ENCODE assay signal across 8 cellular contexts in the genomic region with DNA sequence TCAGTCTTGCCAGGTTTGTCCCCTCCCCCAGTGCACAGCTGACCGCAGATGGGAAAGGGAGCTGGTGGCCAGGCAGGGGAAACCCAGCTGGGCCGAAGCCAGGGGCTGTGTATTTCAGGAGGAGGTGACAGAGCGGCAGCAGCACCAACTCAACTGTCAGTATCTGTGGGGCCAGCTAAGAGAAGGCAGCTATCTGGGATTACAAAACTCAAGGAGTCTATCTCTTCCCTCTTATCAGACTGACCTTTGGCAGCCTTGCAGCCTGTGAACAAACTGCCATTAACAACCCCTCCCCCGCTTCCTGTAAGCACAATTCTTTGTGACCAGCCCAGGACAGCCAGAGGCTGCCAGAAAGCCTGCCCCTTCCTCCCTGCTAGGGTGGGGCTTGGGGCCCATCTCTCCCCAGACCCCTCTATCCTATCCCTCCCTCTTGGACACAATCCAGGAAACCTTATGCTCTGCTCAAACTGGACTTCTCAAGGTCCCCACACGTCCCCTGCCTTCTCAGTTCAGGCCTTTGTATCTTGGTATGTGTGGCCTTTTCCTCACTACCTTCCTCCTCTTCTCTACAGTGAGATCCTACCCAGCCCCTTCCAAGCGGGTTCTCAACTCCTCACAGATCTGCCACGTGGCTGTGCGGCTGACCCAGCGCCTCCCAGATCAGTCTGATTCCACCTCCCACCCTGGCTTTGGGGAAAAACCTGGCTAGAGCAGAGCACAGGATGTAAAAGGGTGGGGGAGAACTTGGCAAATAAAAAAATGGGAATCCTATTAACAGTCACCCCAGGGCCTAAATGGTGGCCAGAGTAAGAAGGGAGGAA. TPM values are rescaled to one million over a fixed set of nuclear protein-coding genes. Genes with fewer than 3 reads are reported as not detected.
DNase-seq lines count a peak whose midpoint lies in the region; ATAC-seq, FAIRE-seq and TF ChIP-seq lines count a peak whose summit lies in the region.

No MANE protein-coding gene starts in this region.

- H3K4me2 ChIP-seq in SU-DHL-6 (ENCODE audit: low read depth, low read length, poor library complexity, severe bottlenecking): peak overlapping the region; percentile 29

- no peaks in the 10 kb centered on the region for H3K36me3 ChIP-seq in A673 (ENCODE audit: insufficient read depth, low read length, poor library complexity, severe bottlenecking)
- no peaks in the 10 kb centered on the region for H3K36me3 ChIP-seq in SU-DHL-6 (ENCODE audit: low read length)

- TF ChIP-seq CTCF in A673 (conservative IDR thresholded peaks at IDR 0.05; ENCODE audit: low read depth, low read length): no peak
- no peak for TF ChIP-seq CTCF in SU-DHL-6 (IDR thresholded peaks at IDR 0.05; ENCODE audit: insufficient read depth, low read length, poor library complexity, severe bottlenecking)

- H4K20me1 ChIP-seq in SU-DHL-6 (ENCODE audit: low read depth, low read length): no peaks in the 10 kb centered on the region

- H3K4me3 ChIP-seq in A673 (ENCODE audit: low read depth, low read length, poor library complexity, severe bottlenecking) (no peak overlapping the region), SU-DHL-6 (ENCODE audit: insufficient read depth, low read length, poor library complexity, severe bottlenecking) (no peak overlapping the region)

- ATAC-seq in GM19351 (IDR thresholded peaks at IDR 0.05; ENCODE audit: unreplicated experiment): no peak

- no peaks in the 10 kb centered on the region for H3K27me3 ChIP-seq in A673 (replicated peaks; ENCODE audit: insufficient read depth, low read depth, low read length, poor library complexity)
- no peaks in the 10 kb centered on the region for H3K27me3 ChIP-seq in SU-DHL-6 (ENCODE audit: low read length)

- peak overlapping the region; percentile 27; the same call in 1 of the 2 replicates for H3K9ac ChIP-seq in SU-DHL-6 (ENCODE audit: low read length)

- no peak overlapping the region for H2AFZ ChIP-seq in SU-DHL-6 (ENCODE audit: low read depth, low read length, severe bottlenecking)

- CTCF ChIA-PET in A673 (lab: Charles Lee): no interaction called here

- H3K27ac ChIP-seq in A673 (ENCODE audit: low read depth, low read length, poor library complexity, severe bottlenecking) (peak overlapping the region; percentile 65), SU-DHL-6 (ENCODE audit: low read depth, low read length) (peak overlapping the region; percentile 57)

- H3K4me1 ChIP-seq in A673 (ENCODE audit: insufficient read depth, low read length, poor library complexity, severe bottlenecking): peaks cover 41% of the 10 kb centered on the region

- FAIRE-seq in GM12892 (lab: Jason Lieb, UNC): peak; percentile 80

- H3K9me3 ChIP-seq in A673 (ENCODE audit: low read depth, low read length, poor library complexity, severe bottlenecking) (no peaks in the 10 kb centered on the region), SU-DHL-6 (ENCODE audit: insufficient read depth, low read length) (no peaks in the 10 kb centered on the region)

- H3K9me2 ChIP-seq in SU-DHL-6 (replicated peaks; ENCODE audit: insufficient read depth, low read length): no peaks in the 10 kb centered on the region

- peaks cover 36% of the 10 kb centered on the region for H3K79me2 ChIP-seq in SU-DHL-6 (ENCODE audit: insufficient read depth, low read length)

- TF ChIP-seq POLR2A in GM12892 (IDR thresholded peaks at IDR 0.05; ENCODE audit: low read depth, low read length): peak; percentile 85

- intact Hi-C loops in A673 (cut with micrococcal nuclease; ENCODE audit: unreplicated experiment): no loop called here

- H3F3A ChIP-seq in SU-DHL-6 (ENCODE audit: insufficient read depth): peaks cover 33% of the 10 kb centered on the region

- BruUV-seq in A673 (replicated peaks; lab: Mats Ljungman, UMichigan): no TSS peak

- peak; percentile 24 for DNase-seq in A673 (ENCODE audit: low spot score)
- DNase-seq in GM12892 (ENCODE audit: insufficient read length): no peak
- peak; percentile 92 for DNase-seq in HuH-7.5 (ENCODE audit: low spot score)
- peak; percentile 84 for DNase-seq in cerebellar cortex (ENCODE audit: low spot score)
- peak; percentile 98 for DNase-seq in kidney tubule cell (ENCODE audit: low spot score)
- DNase-seq in stimulated activated CD4-positive, alpha-beta T cell treated with anti-CD3 and anti-CD28 coated beads, Interleukin-1b, Interleukin-23, amount 100 ng/mL, for 48 hours: peak; percentile 70

- POLR2A ChIA-PET in A673 (lab: Charles Lee; ENCODE audit: low non-redundant PET): no interaction called here

RNA-seq across cellular contexts. Expression of a gene that starts 10.5 kb away (rescaled TPM):
- total RNA-seq in A673 (2021): 26.5 and 29.0 TPM in 2 replicates
- polyA plus RNA-seq in GM12892 (2012; ENCODE audit: missing spikeins): 37.6 TPM

RNA-seq across cellular contexts. Expression of a gene that starts 26.0 kb away (rescaled TPM):
- total RNA-seq in A673 (2021): 11.2 and 14.8 TPM in 2 replicates
- 10.1 TPM for polyA plus RNA-seq in GM12892 (2012; ENCODE audit: missing spikeins)
